In genomic region chr1:11291049-11291448, GRCh38 we compare ENCODE assay signal across 24 cellular contexts. TPM values are rescaled to one million over a fixed set of nuclear protein-coding genes. Genes with fewer than 3 reads are reported as not detected.
A peak's percentile ranks its signal among the peaks of the same experiment; 100 is the strongest.
DNase-seq lines count a peak whose midpoint lies in the region; ATAC-seq, FAIRE-seq and TF ChIP-seq lines count a peak whose summit lies in the region.
"Had no signal": no experiment of that assay in that cellular context is flagged by ENCODE, and none has a peak within 500 bp of the region (broad histone marks: within the 10 kb centered on the region; RNA-seq: fewer than 3 reads in every experiment).

No MANE protein-coding gene starts in this region.

- no peak for FAIRE-seq in GM12891 (lab: Jason Lieb, UNC)

- peaks cover 78% of the 10 kb centered on the region for H3K4me1 Mint-ChIP-seq in activated CD4-positive, alpha-beta T cell treated with anti-CD3 and anti-CD28 coated beads for 36 hours
- peaks cover 55% of the 10 kb centered on the region for H3K4me1 Mint-ChIP-seq in activated naive CD8-positive, alpha-beta T cell (ENCODE audit: low read depth)
- H3K4me1 Mint-ChIP-seq in activated naive CD8-positive, alpha-beta T cell treated with anti-CD3 and anti-CD28 coated beads for 36 hours = peaks cover 38% of the 10 kb centered on the region
- H3K4me1 Mint-ChIP-seq in stimulated activated effector memory CD8-positive, alpha-beta T cell treated with anti-CD3 and anti-CD28 coated beads, Interleukin-12 subunit alpha, Interleukin-12 subunit beta, amount 100 ng/mL, for 72 hours = peaks cover 29% of the 10 kb centered on the region
- H3K4me1 Mint-ChIP-seq: CD14-positive monocyte had no signal

- ATAC-seq in activated CD4-positive, alpha-beta T cell treated with anti-CD3 and anti-CD28 coated beads for 36 hours = no peak
- no peak for ATAC-seq in stimulated activated effector memory CD8-positive, alpha-beta T cell treated with anti-CD3 and anti-CD28 coated beads, Interleukin-12 subunit alpha, Interleukin-12 subunit beta, amount 100 ng/mL, for 72 hours
- no peak for ATAC-seq in GM21447 (IDR thresholded peaks at IDR 0.05; ENCODE audit: unreplicated experiment)
- ATAC-seq: GM23338, Panc1 had no signal

- no peaks in the 10 kb centered on the region for H3K27me3 Mint-ChIP-seq in activated CD4-positive, alpha-beta T cell treated with anti-CD3 and anti-CD28 coated beads for 36 hours
- H3K27me3 Mint-ChIP-seq in activated naive CD8-positive, alpha-beta T cell = no peaks in the 10 kb centered on the region
- H3K27me3 Mint-ChIP-seq in activated naive CD8-positive, alpha-beta T cell treated with anti-CD3 and anti-CD28 coated beads for 36 hours = no peaks in the 10 kb centered on the region
- H3K27me3 Mint-ChIP-seq: IgD-negative memory B cell had no signal

- peak overlapping the region; percentile 20 for H3K27ac Mint-ChIP-seq in activated CD4-positive, alpha-beta T cell treated with anti-CD3 and anti-CD28 coated beads for 36 hours
- H3K27ac Mint-ChIP-seq in activated naive CD8-positive, alpha-beta T cell = peak overlapping the region; percentile 46
- no peak overlapping the region for H3K27ac Mint-ChIP-seq in activated naive CD8-positive, alpha-beta T cell treated with anti-CD3 and anti-CD28 coated beads for 36 hours
- peak overlapping the region; percentile 63 for H3K27ac Mint-ChIP-seq in stimulated activated effector memory CD8-positive, alpha-beta T cell treated with anti-CD3 and anti-CD28 coated beads, Interleukin-12 subunit alpha, Interleukin-12 subunit beta, amount 100 ng/mL, for 72 hours
- H3K27ac Mint-ChIP-seq: GM23338, H9 had no signal

- DNase-seq in activated CD4-positive, alpha-beta T cell treated with anti-CD3 and anti-CD28 coated beads for 36 hours = no peak
- no peak for DNase-seq in activated CD4-positive, alpha-beta T cell treated with anti-CD3 and anti-CD28 coated beads, Interleukin-2, amount 50 U/mL, for 48 hours
- DNase-seq in activated naive CD8-positive, alpha-beta T cell treated with anti-CD3 and anti-CD28 coated beads for 36 hours = no peak
- DNase-seq in myocyte (ENCODE audit: low read depth) = peak; percentile 21
- DNase-seq in stimulated activated effector memory CD8-positive, alpha-beta T cell treated with anti-CD3 and anti-CD28 coated beads, Interleukin-12 subunit alpha, Interleukin-12 subunit beta, amount 100 ng/mL, for 72 hours (ENCODE audit: low spot score in 2 of 2) = no peak
- no peak for DNase-seq in GM12891 (ENCODE audit: insufficient read length, low spot score)
- DNase-seq: 8988T, ACHN, BE2C, COR-L47, DMS53, H9, MM.1S, NCI-H1694, NCI-H2029 treated with DMSO at 0.1 percent for 48 hours, NCI-H2227 treated with DMSO at 0.1 percent for 48 hours, NCI-H526 treated with DMSO at 0.1 percent for 48 hours, SHP77 had no signal

- POLR2A ChIA-PET in activated CD4-positive, alpha-beta T cell treated with anti-CD3 and anti-CD28 coated beads for 36 hours (lab: Charles Lee) = interaction anchor here (0.8 to 1.0 kb wide), 2 partner anchors 8 to 11 kb away, joined by 4 read pairs; no protein-coding TSS in a partner anchor

- intact Hi-C loops in activated CD4-positive, alpha-beta T cell treated with anti-CD3 and anti-CD28 coated beads for 36 hours (cut with DNase I, micrococcal nuclease) = no loop called here

- no peak overlapping the region for H3K4me3 Mint-ChIP-seq in activated CD4-positive, alpha-beta T cell treated with anti-CD3 and anti-CD28 coated beads for 36 hours
- H3K4me3 Mint-ChIP-seq in activated naive CD8-positive, alpha-beta T cell = no peak overlapping the region
- no peak overlapping the region for H3K4me3 Mint-ChIP-seq in activated naive CD8-positive, alpha-beta T cell treated with anti-CD3 and anti-CD28 coated beads for 36 hours
- no peak overlapping the region for H3K4me3 Mint-ChIP-seq in stimulated activated effector memory CD8-positive, alpha-beta T cell treated with anti-CD3 and anti-CD28 coated beads, Interleukin-12 subunit alpha, Interleukin-12 subunit beta, amount 100 ng/mL, for 72 hours
- H3K4me3 Mint-ChIP-seq: CD14-positive monocyte, GM23338, H9, IgD-negative memory B cell had no signal

- H3K36me3 Mint-ChIP-seq in activated CD4-positive, alpha-beta T cell treated with anti-CD3 and anti-CD28 coated beads for 36 hours (ENCODE audit: low read depth) = peaks cover 66% of the 10 kb centered on the region
- peaks cover 3% of the 10 kb centered on the region for H3K36me3 Mint-ChIP-seq in activated naive CD8-positive, alpha-beta T cell
- peaks cover 30% of the 10 kb centered on the region for H3K36me3 Mint-ChIP-seq in activated naive CD8-positive, alpha-beta T cell treated with anti-CD3 and anti-CD28 coated beads for 36 hours
- H3K36me3 Mint-ChIP-seq in stimulated activated effector memory CD8-positive, alpha-beta T cell treated with anti-CD3 and anti-CD28 coated beads, Interleukin-12 subunit alpha, Interleukin-12 subunit beta, amount 100 ng/mL, for 72 hours = peaks cover 63% of the 10 kb centered on the region
- H3K36me3 Mint-ChIP-seq: IgD-negative memory B cell had no signal

- no peak for TF ChIP-seq POLR2A in GM12891 (IDR thresholded peaks at IDR 0.05; ENCODE audit: low read depth, low read length)

- no peaks in the 10 kb centered on the region for H3K9me3 Mint-ChIP-seq in activated CD4-positive, alpha-beta T cell treated with anti-CD3 and anti-CD28 coated beads for 36 hours (ENCODE audit: low read depth)
- H3K9me3 Mint-ChIP-seq in activated naive CD8-positive, alpha-beta T cell (ENCODE audit: low read depth) = no peaks in the 10 kb centered on the region
- no peaks in the 10 kb centered on the region for H3K9me3 Mint-ChIP-seq in activated naive CD8-positive, alpha-beta T cell treated with anti-CD3 and anti-CD28 coated beads for 36 hours
- H3K9me3 Mint-ChIP-seq in stimulated activated effector memory CD8-positive, alpha-beta T cell treated with anti-CD3 and anti-CD28 coated beads, Interleukin-12 subunit alpha, Interleukin-12 subunit beta, amount 100 ng/mL, for 72 hours = no peaks in the 10 kb centered on the region
- H3K9me3 Mint-ChIP-seq: CD14-positive monocyte, GM23338, H9, IgD-negative memory B cell had no signal

- CTCF ChIA-PET in activated CD4-positive, alpha-beta T cell treated with anti-CD3 and anti-CD28 coated beads for 36 hours (lab: Charles Lee) = interaction anchor here (0.8 to 1.0 kb wide), 3 partner anchors 11 to 30 kb away, joined by 3 read pairs; no protein-coding TSS in a partner anchor

TF ChIP-seq in GM12891, 5 proteins besides CTCF, POLR2A, EP300 and RAD21:
- TF ChIP-seq POU2F2 (IDR thresholded peaks at IDR 0.05; ENCODE audit: low read depth, low read length) = no peak
- no peak for TF ChIP-seq PAX5 (IDR thresholded peaks at IDR 0.05; ENCODE audit: insufficient read depth, low read length, severe bottlenecking)
- TF ChIP-seq POLR2AphosphoS5 (IDR thresholded peaks at IDR 0.05; ENCODE audit: low read depth, low read length) = no peak
- no peak for TF ChIP-seq SPI1 (IDR thresholded peaks at IDR 0.05; ENCODE audit: low read depth, low read length)
- TF ChIP-seq TAF1 (IDR thresholded peaks at IDR 0.05; ENCODE audit: low read depth, low read length) = no peak

RNA-seq across cellular contexts. Expression of gene UBIAD1, which starts 18.1 kb away (rescaled TPM):
- total RNA-seq in activated CD4-positive, alpha-beta T cell treated with anti-CD3 and anti-CD28 coated beads for 36 hours = 10 to 100 TPM; 29.2 to 32.0 TPM
- 10 to 100 TPM; 39.1 to 41.4 TPM for total RNA-seq in activated naive CD8-positive, alpha-beta T cell treated with anti-CD3 and anti-CD28 coated beads for 36 hours
- 12.6 and 15.6 TPM in 2 replicates for total RNA-seq in myocyte
- polyA plus RNA-seq in myocyte (2012) = 9.8 TPM
- 6.6 TPM for polyA plus RNA-seq in GM12891 (2012; ENCODE audit: low read depth, missing spikeins)

RNA-seq across cellular contexts. Expression of gene MTOR, which starts 28.7 kb away (rescaled TPM):
- total RNA-seq in activated CD4-positive, alpha-beta T cell treated with anti-CD3 and anti-CD28 coated beads for 36 hours = 10 to 100 TPM; 32.3 to 36.3 TPM
- 10 to 100 TPM; 43.0 to 45.2 TPM for total RNA-seq in activated naive CD8-positive, alpha-beta T cell treated with anti-CD3 and anti-CD28 coated beads for 36 hours
- 50.2 and 54.7 TPM in 2 replicates for total RNA-seq in myocyte
- 36.6 TPM for polyA plus RNA-seq in myocyte (2012)
- 15.2 TPM for polyA plus RNA-seq in GM12891 (2012; ENCODE audit: low read depth, missing spikeins)
